Comparison of ENCODE assay signal across 1 cellular context in genomic region chr1:17420361-17420760, GRCh38.
A peak's percentile ranks its signal among the peaks of the same experiment; 100 is the strongest.
TF ChIP-seq lines count a peak whose summit lies in the region.

No MANE protein-coding gene starts in this region.

TF ChIP-seq in K562, 482 proteins besides CTCF, POLR2A, EP300 and RAD21:
- no peak for TF ChIP-seq ZNF197 (CRISPR knock-in tag; IDR thresholded peaks at IDR 0.05; ENCODE audit: low read depth)
- no peak for TF ChIP-seq HMG20A (CRISPR knock-in tag; conservative IDR thresholded peaks at IDR 0.05)
- TF ChIP-seq POLR2H (tag; IDR thresholded peaks at IDR 0.05; ENCODE audit: low read depth) = peak; percentile 27; the same call in 1 of the 2 replicates
- peak; percentile 81; the same call in 1 of the 2 replicates for TF ChIP-seq ZNF766 (CRISPR knock-in tag; conservative IDR thresholded peaks at IDR 0.05)
- TF ChIP-seq SIRT6 (IDR thresholded peaks at IDR 0.05; ENCODE audit: low read depth, low read length) = no peak
